Comparison of ENCODE assay signal across 18 cellular contexts in genomic region chr4:69050853-69051575, GRCh38. TPM values are rescaled to one million over a fixed set of nuclear protein-coding genes. Genes with fewer than 3 reads are reported as not detected.
DNase-seq lines count a peak whose midpoint lies in the region; FAIRE-seq and TF ChIP-seq lines count a peak whose summit lies in the region.
"Not testable (repeated sequence)": the region's sequence is repeated elsewhere in the genome, so short reads cannot be mapped to it uniquely, and the experiment has no call there.
"Had no signal": no experiment of that assay in that cellular context is flagged by ENCODE, and none has a peak within 500 bp of the region (broad histone marks: within the 10 kb centered on the region; RNA-seq: fewer than 3 reads in every experiment).

No MANE protein-coding gene starts in this region.

- H3K4me1 ChIP-seq in astrocyte (ENCODE audit: insufficient read depth, low read length); suprapubic skin: not testable (repeated sequence)
- H3K4me1 ChIP-seq in liver (ENCODE audit: control insufficient read depth in 4 of 4, insufficient read depth in 4 of 4, low read length in 3 of 4): peaks cover 0 to 18% (median 2%) of the 10 kb centered on the region in 4 donors

- H2AFZ ChIP-seq in astrocyte (ENCODE audit: low read depth, low read length): not testable (repeated sequence)

- DNase-seq in GM18507 (ENCODE audit: extremely low spot score, insufficient read length, low read depth); astrocyte (ENCODE audit: low read depth); epithelial cell of proximal tubule (ENCODE audit: low read depth); neural crest cell (ENCODE audit: low read depth, low spot score); suprapubic skin (ENCODE audit: low spot score in 2 of 2): not testable (repeated sequence)
- peak; percentile 67 for DNase-seq in HK-2 (ENCODE audit: unreplicated experiment)
- DNase-seq in iris pigment epithelial cell (ENCODE audit: low read depth): peak; percentile 66

- peak overlapping the region; percentile 3 for H3K27ac Mint-ChIP-seq in astrocyte (ENCODE audit: unreplicated experiment)
- peak overlapping the region; percentile 94 for H3K27ac Mint-ChIP-seq in neural crest cell (ENCODE audit: unreplicated experiment)

- H3K9me3 ChIP-seq in astrocyte (ENCODE audit: insufficient read depth, low read depth, low read length); liver (ENCODE audit: control insufficient read depth in 4 of 4, low read length in 3 of 4); suprapubic skin: not testable (repeated sequence)

- H3K79me2 ChIP-seq in astrocyte (ENCODE audit: insufficient read depth, low read length): not testable (repeated sequence)

- not testable (repeated sequence) for H3K4me3 ChIP-seq in astrocyte (ENCODE audit: insufficient read depth, low read depth, low read length); liver (ENCODE audit: low read depth in 1 of 3, low read length in 3 of 3); suprapubic skin
- peak overlapping the region; percentile 71 for H3K4me3 ChIP-seq in epithelial cell of proximal tubule (ENCODE audit: low read depth, low read length)

- H3K4me3 Mint-ChIP-seq in astrocyte (ENCODE audit: unreplicated experiment): not testable (repeated sequence)
- peak overlapping the region; percentile 36 for H3K4me3 Mint-ChIP-seq in neural crest cell

- FAIRE-seq in GM18507 (lab: Jason Lieb, UNC): peak; percentile 49
- FAIRE-seq in astrocyte (lab: Jason Lieb, UNC): not testable (repeated sequence)

- H3K36me3 ChIP-seq in astrocyte (ENCODE audit: insufficient read depth, low read length); liver (ENCODE audit: control insufficient read depth in 4 of 4, insufficient read depth in 3 of 4, low read depth in 1 of 4, low read length in 3 of 4); suprapubic skin: not testable (repeated sequence)

- TF ChIP-seq POLR2A in suprapubic skin (IDR thresholded peaks at IDR 0.05): not testable (repeated sequence)

- not testable (repeated sequence) for H3K27me3 Mint-ChIP-seq in astrocyte (ENCODE audit: low read depth, unreplicated experiment); neural crest cell (ENCODE audit: low read depth)

- not testable (repeated sequence) for H3K9ac ChIP-seq in astrocyte (ENCODE audit: low read length)
- H3K9ac ChIP-seq in liver (ENCODE audit: low read depth in 1 of 2, low read length in 2 of 2): peak overlapping the region in 1 of 2 donors; percentile 54

- not testable (repeated sequence) for H3K36me3 Mint-ChIP-seq in astrocyte (ENCODE audit: low read depth, unreplicated experiment); neural crest cell (ENCODE audit: low read depth)

- not testable (repeated sequence) for TF ChIP-seq CTCF in astrocyte (IDR thresholded peaks at IDR 0.05; ENCODE audit: insufficient read depth, low read depth, low read length); epithelial cell of proximal tubule (conservative IDR thresholded peaks at IDR 0.05; ENCODE audit: low read depth, low read length); liver (IDR thresholded peaks at IDR 0.05; ENCODE audit: low read depth, low read length, missing input control); neural crest cell (conservative IDR thresholded peaks at IDR 0.05); suprapubic skin (IDR thresholded peaks at IDR 0.05)

- not testable (repeated sequence) for TF ChIP-seq EP300 in suprapubic skin (IDR thresholded peaks at IDR 0.05)

- not testable (repeated sequence) for H3K27ac ChIP-seq in astrocyte (ENCODE audit: low read depth, low read length)
- peak overlapping the region; percentile 72 to 88 for H3K27ac ChIP-seq in liver (ENCODE audit: low read depth in 1 of 2, low read length in 2 of 2)
- peak overlapping the region; percentile 23 for H3K27ac ChIP-seq in suprapubic skin

- TF ChIP-seq RAD21 in liver (IDR thresholded peaks at IDR 0.05): not testable (repeated sequence)

- 79% methylated on average over 12 of the region's 12 CpGs for WGBS in liver
- 46% methylated on average over 11 of the region's 12 CpGs for WGBS in suprapubic skin

- not testable (repeated sequence) for H3K4me1 Mint-ChIP-seq in astrocyte (ENCODE audit: low read depth, unreplicated experiment)
- H3K4me1 Mint-ChIP-seq in neural crest cell: peaks cover 46% of the 10 kb centered on the region

- H4K20me1 ChIP-seq in astrocyte (ENCODE audit: insufficient read depth, low read length): not testable (repeated sequence)

- not testable (repeated sequence) for H3K9me3 Mint-ChIP-seq in astrocyte (ENCODE audit: unreplicated experiment); neural crest cell

- not testable (repeated sequence) for H3K27me3 ChIP-seq in astrocyte (ENCODE audit: insufficient read depth, low read length); liver (ENCODE audit: control insufficient read depth in 4 of 4, insufficient read depth in 4 of 4, low read length in 3 of 4); suprapubic skin

- not testable (repeated sequence) for H3K4me2 ChIP-seq in astrocyte (ENCODE audit: low read length)

RNA-seq across cellular contexts. Expression of gene UGT2B7, which starts 45.3 kb away (rescaled TPM):
- total RNA-seq in astrocyte: 0.25 and 0.55 TPM in 2 replicates
- 0.12 and 21.3 TPM in 2 replicates for total RNA-seq in epithelial cell of proximal tubule
- total RNA-seq in liver: 100 to 1,000 TPM in 1 of 2 donors, 1 to 10 TPM in 1; 5.9 to 185 TPM
- 100 to 1,000 TPM; 143 to 198 TPM for polyA plus RNA-seq in liver
- total RNA-seq in neural crest cell: 0.77 and 0.82 TPM in 2 replicates
- total RNA-seq in suprapubic skin: 1 to 10 TPM in 2 of 4 donors, under 1 TPM in 1, not detected in 1; 0.68 to 1.5 (median 1.0) TPM
- total RNA-seq: activated B cell treated with CpG ODN at 0.5 μM for 24 hours; activated CD4-positive, alpha-beta T cell treated with anti-CD3 and anti-CD28 coated beads, Interleukin-2, amount 10 ng/mL, durations not matched to agents 7 days and 5 days; activated CD8-positive, alpha-beta memory T cell treated with anti-CD3 and anti-CD28 coated beads for 36 hours; CD8-positive, alpha-beta memory T cell; fibroblast of villous mesenchyme; heart left ventricle; left ventricle myocardium superior; sciatic nerve had no signal
- polyA plus RNA-seq: BJ; CD8-positive, alpha-beta memory T cell; heart left ventricle; neural cell had no signal
